12 cellular contexts compared by ENCODE assay signal in genomic region chr16:86343733-86344585, GRCh38.
A peak's percentile ranks its signal among the peaks of the same experiment; 100 is the strongest.
DNase-seq lines count a peak whose midpoint lies in the region; ATAC-seq, FAIRE-seq and TF ChIP-seq lines count a peak whose summit lies in the region.
"Had no signal": no experiment of that assay in that cellular context is flagged by ENCODE, and none has a peak within 500 bp of the region (broad histone marks: within the 10 kb centered on the region; RNA-seq: fewer than 3 reads in every experiment).

No MANE protein-coding gene starts in this region.

- FAIRE-seq in GM19239 (lab: Jason Lieb, UNC), result no peak

- H3K9me3 ChIP-seq in right cardiac atrium (ENCODE audit: control insufficient read depth, low read length) (no peaks in the 10 kb centered on the region), right atrium auricular region (no peaks in the 10 kb centered on the region), mesodermal cell (ENCODE audit: control insufficient read depth, low read length) (no peaks in the 10 kb centered on the region), vagina (no peaks in the 10 kb centered on the region)

- no peak for ATAC-seq in right cardiac atrium
- ATAC-seq in GM21723 (IDR thresholded peaks at IDR 0.05; ENCODE audit: unreplicated experiment), result no peak

- H3K4me1 ChIP-seq in right cardiac atrium (ENCODE audit: control insufficient read depth, insufficient read depth, low read length) (peaks cover 5% of the 10 kb centered on the region), right atrium auricular region (peaks cover 0 to 20% of the 10 kb centered on the region in 2 donors), mesodermal cell (ENCODE audit: control insufficient read depth, insufficient read depth, low read length, poor library complexity, severe bottlenecking) (peaks cover 50% of the 10 kb centered on the region), vagina (peaks cover 16% of the 10 kb centered on the region)

- H3K27me3 ChIP-seq in right cardiac atrium (ENCODE audit: control insufficient read depth, insufficient read depth) (no peaks in the 10 kb centered on the region), right atrium auricular region (no peaks in the 10 kb centered on the region), vagina (no peaks in the 10 kb centered on the region)

- H3K27ac ChIP-seq in right cardiac atrium (ENCODE audit: low read length) (peak overlapping the region; percentile 23), right atrium auricular region (peak overlapping the region in 1 of 2 donors; percentile 51), mesodermal cell (ENCODE audit: low read depth, low read length, severe bottlenecking) (peak overlapping the region; percentile 88), vagina (peak overlapping the region; percentile 87)

- H3K36me3 ChIP-seq in right atrium auricular region (no peaks in the 10 kb centered on the region), mesodermal cell (ENCODE audit: control insufficient read depth, insufficient read depth, low read length) (no peaks in the 10 kb centered on the region), vagina (no peaks in the 10 kb centered on the region)

- intact Hi-C loops in right cardiac atrium (cut with DNase I) (loop anchor here in 3 of 4 donors (5.0 kb wide), 1 partner anchor 173 kb away; no protein-coding TSS in a partner anchor), vagina (cut with DNase I) (loop anchor here (5.0 to 10.0 kb wide), 3 partner anchors 81 to 168 kb away; partner anchors contain the start of gene FOXF1)

- in situ Hi-C loops in ACHN (cut with HindIII; ENCODE audit: low pct_ligation_motif_present, low pct_unique_long_range_greater_than_20kb, low sequenced_read_pairs), result no loop called here

- TF ChIP-seq CTCF in right atrium auricular region (IDR thresholded peaks at IDR 0.05) (no peak), vagina (IDR thresholded peaks at IDR 0.05) (no peak)

- TF ChIP-seq POLR2A in vagina (IDR thresholded peaks at IDR 0.05), result no peak

- H3K4me3 ChIP-seq in right cardiac atrium (ENCODE audit: low read length) (no peak overlapping the region), right atrium auricular region (peak overlapping the region in 1 of 2 donors; percentile 21), mesodermal cell (ENCODE audit: extremely low read depth, insufficient read depth, low read length, poor library complexity, severe bottlenecking) (no peak overlapping the region), vagina (peak overlapping the region in 1 of 2 donors; percentile 6)

- DNase-seq in right cardiac atrium (no peak), right atrium auricular region (ENCODE audit: low spot score) (no peak), dermis blood vessel endothelial cell (peak; percentile 71), vagina (ENCODE audit: extremely low spot score in 2 of 2) (no peak), GM19239 (ENCODE audit: insufficient read length, low spot score) (no peak), ACHN (no peak)
- DNase-seq: Calu3, NCI-H1417 treated with DMSO at 0.1 percent for 48 hours, NCI-H526 treated with DMSO at 0.1 percent for 48 hours, SHP77 had no signal

- 12% methylated on average over 10 of the region's 10 CpGs for WGBS in right cardiac atrium
- 35 to 53% methylated on average over 5 to 7 of the region's 10 CpGs for WGBS in mesodermal cell (ENCODE audit: insufficient coverage in 2 of 2), 2 experiments
